Comparison of ENCODE assay signal across 1 cellular context in the genomic region with DNA sequence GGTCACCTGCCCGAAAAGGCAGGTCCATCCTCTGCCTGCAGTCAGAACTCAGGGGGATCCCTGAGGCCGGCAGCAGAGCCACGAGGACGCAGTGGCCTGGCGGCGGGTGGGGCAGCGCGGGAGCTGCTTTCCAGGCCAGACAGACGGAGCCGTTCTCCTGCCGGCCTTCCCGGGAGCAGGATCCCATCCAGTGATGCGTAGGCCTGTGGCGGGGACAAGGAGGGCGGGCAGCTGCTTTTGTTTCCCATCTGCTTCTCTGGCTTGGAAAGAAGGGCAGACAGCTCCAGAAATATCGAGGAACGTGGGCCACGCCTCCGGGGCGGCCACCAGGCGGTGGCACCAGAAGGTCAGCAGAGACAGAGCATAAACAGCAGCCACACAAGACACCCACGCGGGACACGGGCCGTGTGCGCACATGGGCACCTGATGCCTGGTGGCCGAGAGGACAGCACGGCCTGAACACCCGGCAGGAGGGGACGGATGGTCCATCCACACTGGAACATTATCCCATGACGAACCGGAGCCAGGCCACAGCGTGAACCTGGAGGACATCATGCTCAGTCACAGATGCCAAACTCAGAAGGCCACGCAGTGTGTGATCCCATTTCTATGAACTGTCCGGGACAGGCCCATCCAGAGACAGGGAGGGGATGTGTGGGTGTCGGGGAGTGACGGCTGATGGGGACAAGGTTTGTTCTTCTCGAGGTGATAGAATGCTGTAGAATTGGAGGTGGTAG.
A peak's percentile ranks its signal among the peaks of the same experiment; 100 is the strongest.
TF ChIP-seq lines count a peak whose summit lies in the region.

No MANE protein-coding gene starts in this region.

TF ChIP-seq in GM12891, 5 proteins besides CTCF, POLR2A, EP300 and RAD21:
- TF ChIP-seq POLR2AphosphoS5 (IDR thresholded peaks at IDR 0.05; ENCODE audit: low read depth, low read length): peak; percentile 36; the same call in 1 of the 2 replicates
- no peak for TF ChIP-seq SPI1 (IDR thresholded peaks at IDR 0.05; ENCODE audit: low read depth, low read length)
